Comparison of ENCODE assay signal across 12 cellular contexts in the genomic region with DNA sequence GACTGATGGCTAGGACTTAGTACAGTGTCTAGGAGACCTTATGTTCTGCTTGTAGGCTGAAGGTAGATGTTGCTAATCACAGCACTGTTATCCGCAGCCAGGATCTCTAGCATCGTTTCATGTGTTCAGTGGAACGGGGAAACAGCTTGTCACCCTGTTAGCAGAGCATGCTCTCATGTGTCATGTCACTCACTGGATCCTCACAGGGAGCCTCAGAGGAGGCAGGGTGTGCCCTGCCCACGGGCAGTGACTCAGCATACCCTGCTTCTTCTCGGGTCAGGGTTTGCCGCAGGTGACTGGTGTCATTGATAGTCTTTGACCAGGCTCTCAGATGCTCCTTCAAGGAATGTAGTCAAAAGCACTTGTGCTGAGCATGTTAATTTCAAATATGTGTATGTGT. TPM values are rescaled to one million over a fixed set of nuclear protein-coding genes. Genes with fewer than 3 reads are reported as not detected.
DNase-seq lines count a peak whose midpoint lies in the region; ATAC-seq and TF ChIP-seq lines count a peak whose summit lies in the region.
"Had no signal": no experiment of that assay in that cellular context is flagged by ENCODE, and none has a peak within 500 bp of the region (broad histone marks: within the 10 kb centered on the region; RNA-seq: fewer than 3 reads in every experiment).

No MANE protein-coding gene starts in this region.

- TF ChIP-seq POLR2A in prostate gland (IDR thresholded peaks at IDR 0.05) = no peak

- peaks cover 0 to 41% (median 0%) of the 10 kb centered on the region in 9 donors for H3K36me3 ChIP-seq in heart right ventricle
- peaks cover 15% of the 10 kb centered on the region for H3K36me3 ChIP-seq in right atrium auricular region
- H3K36me3 ChIP-seq in subcutaneous abdominal adipose tissue (ENCODE audit: control insufficient read depth in 5 of 5, insufficient read depth in 5 of 5, low read length in 5 of 5) = peaks cover 19 to 43% (median 31%) of the 10 kb centered on the region in 5 donors
- no peaks in the 10 kb centered on the region for H3K36me3 ChIP-seq in prostate gland

- 87 to 92% methylated on average over 6 of the region's 6 CpGs for WGBS in heart right ventricle, 2 donors
- 85% methylated on average over 6 of the region's 6 CpGs for WGBS in prostate gland

- no peaks in the 10 kb centered on the region for H3K9me3 ChIP-seq in heart right ventricle
- H3K9me3 ChIP-seq in right atrium auricular region = no peaks in the 10 kb centered on the region
- no peaks in the 10 kb centered on the region for H3K9me3 ChIP-seq in subcutaneous abdominal adipose tissue (ENCODE audit: control insufficient read depth in 5 of 5, low read length in 5 of 5)
- H3K9me3 ChIP-seq in prostate gland = no peaks in the 10 kb centered on the region
- H3K9me3 ChIP-seq: BLaER1 treated with 17β-estradiol and CSF1 and Interleukin-3, amounts not matched to agents 10 nM and 100 nM had no signal

- TF ChIP-seq CTCF in heart right ventricle (IDR thresholded peaks at IDR 0.05) (no peak), right atrium auricular region (IDR thresholded peaks at IDR 0.05) (no peak), prostate gland (IDR thresholded peaks at IDR 0.05) (no peak)

- no peaks in the 10 kb centered on the region for H3K27me3 ChIP-seq in heart right ventricle
- H3K27me3 ChIP-seq in right atrium auricular region = no peaks in the 10 kb centered on the region
- no peaks in the 10 kb centered on the region for H3K27me3 ChIP-seq in subcutaneous abdominal adipose tissue (ENCODE audit: control insufficient read depth in 5 of 5, insufficient read depth in 4 of 5, low read length in 5 of 5)
- no peaks in the 10 kb centered on the region for H3K27me3 ChIP-seq in prostate gland (replicated peaks; ENCODE audit: insufficient read depth)

- ATAC-seq in heart right ventricle = no peak
- ATAC-seq in HG03457 (IDR thresholded peaks at IDR 0.05; ENCODE audit: unreplicated experiment) = no peak
- ATAC-seq in HG03469 (IDR thresholded peaks at IDR 0.05; ENCODE audit: unreplicated experiment) = no peak
- ATAC-seq: sciatic nerve had no signal

- peak overlapping the region in 7 of 10 donors; percentile 51 to 90 (median 79) for H3K27ac ChIP-seq in heart right ventricle
- H3K27ac ChIP-seq in right atrium auricular region = peak overlapping the region in 1 of 2 donors; percentile 57
- peak overlapping the region; percentile 71 for H3K27ac ChIP-seq in subcutaneous abdominal adipose tissue (ENCODE audit: low read depth, low read length)
- H3K27ac ChIP-seq in prostate gland = no peak overlapping the region
- H3K27ac ChIP-seq: BLaER1 treated with 17β-estradiol and CSF1 and Interleukin-3, amounts not matched to agents 10 nM and 100 nM; coronary artery had no signal

- H3K9ac ChIP-seq in subcutaneous abdominal adipose tissue (ENCODE audit: low read length in 5 of 5) = no peak overlapping the region
- H3K9ac ChIP-seq: BLaER1 treated with 17β-estradiol and CSF1 and Interleukin-3, amounts not matched to agents 10 nM and 100 nM had no signal

- DNase-seq in heart right ventricle = no peak
- no peak for DNase-seq in right atrium auricular region (ENCODE audit: low spot score)
- DNase-seq in activated T-cell treated with anti-CD3 and anti-CD28 coated beads for 4 hours = peak; percentile 16
- peak; percentile 16 for DNase-seq in mucosa of gallbladder (ENCODE audit: low spot score)
- DNase-seq in prostate gland (ENCODE audit: low spot score) = no peak
- DNase-seq: SHP77 had no signal

- intact Hi-C loops in heart right ventricle (cut with DNase I) (loop anchor here in 3 of 10 donors (5.0 kb wide), 3 partner anchors 44 to 96 kb away; a partner anchor contains a TSS), prostate gland (cut with DNase I) (no loop called here)

- H3K4me1 ChIP-seq in heart right ventricle (peaks cover 8 to 75% (median 49%) of the 10 kb centered on the region in 9 donors), right atrium auricular region (peaks cover 0 to 37% of the 10 kb centered on the region in 2 donors), subcutaneous abdominal adipose tissue (ENCODE audit: control insufficient read depth in 5 of 5, insufficient read depth in 5 of 5, low read length in 5 of 5) (peaks cover 6 to 45% (median 38%) of the 10 kb centered on the region in 5 donors), prostate gland (replicated peaks) (no peaks in the 10 kb centered on the region)

- H3K4me3 ChIP-seq in heart right ventricle (no peak overlapping the region), right atrium auricular region (no peak overlapping the region), subcutaneous abdominal adipose tissue (ENCODE audit: low read depth in 1 of 5, low read length in 5 of 5) (no peak overlapping the region), prostate gland (no peak overlapping the region)
- H3K4me3 ChIP-seq: BLaER1 treated with 17β-estradiol and CSF1 and Interleukin-3, amounts not matched to agents 10 nM and 100 nM; coronary artery had no signal

RNA-seq across cellular contexts. Expression of a gene that starts 44.4 kb away (rescaled TPM):
- 10 to 100 TPM in 9 of 10 donors, 1 to 10 TPM in 1; 9.1 to 18.7 (median 13.5) TPM for total RNA-seq in heart right ventricle
- polyA plus RNA-seq in heart right ventricle = 10 to 100 TPM; 11.3 to 15.1 TPM
- total RNA-seq in right atrium auricular region = 1 to 10 TPM; 4.2 to 5.1 TPM
- total RNA-seq in mucosa of gallbladder = 24.4 TPM
- 10 to 100 TPM in 1 of 2 donors, 1 to 10 TPM in 1; 8.2 to 12.2 TPM for total RNA-seq in prostate gland

Comparison
In these comparisons a context has a peak if more than half of its experiments do, and no peak if none do; other contexts are left out.
1. DNase-seq: peak in activated T-cell treated with anti-CD3 and anti-CD28 coated beads for 4 hours (single experiment) and mucosa of gallbladder (single experiment); none in heart right ventricle (0 of 2), right atrium auricular region (single experiment) and prostate gland (single experiment).
2. H3K27ac ChIP-seq: peak in heart right ventricle (7 of 10) and subcutaneous abdominal adipose tissue (single experiment); none in prostate gland (0 of 2).